In the genomic region with DNA sequence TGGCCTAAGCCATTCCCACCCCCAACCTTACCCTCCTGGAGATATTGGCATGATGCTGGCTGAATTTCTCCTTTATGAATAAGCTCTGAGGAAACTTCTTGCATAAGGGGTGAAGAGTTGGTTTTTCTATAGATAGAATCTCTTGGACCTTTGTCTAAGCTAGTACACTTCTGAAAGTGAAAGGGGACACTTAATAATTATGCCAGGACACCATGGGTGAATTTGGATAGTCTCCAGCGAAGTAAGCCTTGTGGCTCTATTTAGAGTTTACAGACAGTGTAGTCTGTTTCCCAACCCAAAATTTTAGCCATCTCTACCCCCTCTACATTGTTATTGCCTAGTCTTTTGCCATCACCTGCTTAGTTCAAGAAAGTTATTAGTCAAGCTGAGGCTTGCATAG, we compare ENCODE assay signal across 2 cellular contexts.
TF ChIP-seq lines count a peak whose summit lies in the region.

No MANE protein-coding gene starts in this region.

TF ChIP-seq in liver, 16 proteins besides CTCF, POLR2A, EP300 and RAD21:
- TF ChIP-seq FOXA1 (IDR thresholded peaks at IDR 0.05) (no peak), NR2F2 (IDR thresholded peaks at IDR 0.05) (no peak)
TF ChIP-seq in liver: peak in this region for 0.

TF ChIP-seq in HepG2, 621 proteins besides CTCF, POLR2A, EP300 and RAD21:
- no peak for TF ChIP-seq RFXANK (CRISPR knock-in tag; IDR thresholded peaks at IDR 0.05)
